ENCODE assay signal across 24 cellular contexts in the genomic region with DNA sequence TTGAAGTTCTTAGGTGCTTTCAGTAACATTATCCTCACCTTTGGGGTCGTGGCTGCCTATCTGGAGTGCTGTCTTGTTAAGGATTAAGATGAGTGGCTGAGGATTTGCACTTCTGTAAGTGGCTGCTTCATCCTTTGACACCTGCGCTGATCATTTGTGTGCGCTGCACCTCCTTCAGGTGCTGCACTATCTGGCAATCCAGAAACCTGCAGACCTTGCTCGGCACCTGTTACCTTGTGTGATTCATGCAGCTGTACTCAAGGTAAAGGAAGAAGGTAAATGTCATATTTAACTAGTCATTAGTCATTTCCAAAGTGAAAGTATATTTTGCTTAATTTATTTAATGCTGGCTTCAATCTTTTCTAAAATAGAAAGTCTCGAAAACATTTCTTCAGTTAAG.
DNase-seq lines count a peak whose midpoint lies in the region; ATAC-seq and TF ChIP-seq lines count a peak whose summit lies in the region.
"Had no signal": no experiment of that assay in that cellular context is flagged by ENCODE, and none has a peak within 500 bp of the region (broad histone marks: within the 10 kb centered on the region; RNA-seq: fewer than 3 reads in every experiment).

No MANE protein-coding gene starts in this region.

- H3K36me3 ChIP-seq in CD8-positive, alpha-beta T cell (ENCODE audit: insufficient read depth, low read length) = peaks cover 19% of the 10 kb centered on the region
- H3K36me3 ChIP-seq: uterus had no signal

- CTCF ChIA-PET in CD8-positive, alpha-beta T cell (lab: Charles Lee) = no interaction called here
- CTCF ChIA-PET in CD4-positive, alpha-beta T cell (lab: Charles Lee) = no interaction called here

- peak overlapping the region; percentile 64 for H3K27ac Mint-ChIP-seq in CD8-positive, alpha-beta T cell
- H3K27ac Mint-ChIP-seq in CD4-positive, alpha-beta T cell = no peak overlapping the region
- H3K27ac Mint-ChIP-seq: activated CD4-positive, alpha-beta memory T cell treated with anti-CD3 and anti-CD28 coated beads, Interleukin-2, amount 10 ng/mL, durations not matched to agents 7 days and 5 days; natural killer cell; stimulated activated memory B cell treated with anti-CD40 and anti-IgM and Interleukin-4, amounts not matched to agents 10 μg/mL and 1 μg/mL and 100 μg/mL, for 72 hours had no signal

- no peaks in the 10 kb centered on the region for H3K4me1 Mint-ChIP-seq in CD8-positive, alpha-beta T cell (ENCODE audit: low read depth)
- H3K4me1 Mint-ChIP-seq in CD4-positive, alpha-beta T cell (ENCODE audit: low read depth) = peaks cover 4% of the 10 kb centered on the region
- H3K4me1 Mint-ChIP-seq: brain; natural killer cell; stimulated activated memory B cell treated with anti-CD40 and anti-IgM and Interleukin-4, amounts not matched to agents 10 μg/mL and 1 μg/mL and 100 μg/mL, for 72 hours had no signal

- no peak overlapping the region for H3K4me3 ChIP-seq in CD8-positive, alpha-beta T cell (ENCODE audit: low read depth, low read length)
- H3K4me3 ChIP-seq: esophagus muscularis mucosa, uterus had no signal

- no peak overlapping the region for H3K27ac ChIP-seq in CD8-positive, alpha-beta T cell (ENCODE audit: low read depth, low read length)
- H3K27ac ChIP-seq in foreskin keratinocyte = no peak overlapping the region
- no peak overlapping the region for H3K27ac ChIP-seq in CD4-positive, alpha-beta T cell (ENCODE audit: low read depth, low read length)
- H3K27ac ChIP-seq: esophagus muscularis mucosa, uterus had no signal

- no peak for DNase-seq in CD8-positive, alpha-beta T cell
- DNase-seq in RPMI8226 (peak; percentile 84), foreskin keratinocyte (peak; percentile 20 to 38), hepatic stellate cell (ENCODE audit: low spot score) (no peak)
- DNase-seq in CD4-positive, alpha-beta T cell = no peak
- DNase-seq: activated CD4-positive, alpha-beta memory T cell treated with anti-CD3 and anti-CD28 coated beads, Interleukin-2, amount 10 ng/mL, durations not matched to agents 7 days and 5 days; activated CD4-positive, CD25-positive, alpha-beta regulatory T cell treated with anti-CD3 and anti-CD28 coated beads, Interleukin-2, amount 50 U/mL, for 72 hours; activated gamma-delta T cell; activated T-cell treated with anti-CD3 and anti-CD28 coated beads for 4 hours; C1 segment of cervical spinal cord; effector CD4-positive, alpha-beta T cell; islet precursor cell; MV-4-11; natural killer cell; NCI-H1694 treated with DMSO at 0.1 percent for 48 hours; NCI-H774; SHP77; stimulated activated CD4-positive, alpha-beta T cell treated with anti-CD3 and anti-CD28 coated beads, Interleukin-2, amount 100 ng/mL, for 48 hours; uterus had no signal

- intact Hi-C loops in CD8-positive, alpha-beta T cell (cut with DNase I, micrococcal nuclease) = no loop called here
- intact Hi-C loops in CD4-positive, alpha-beta T cell (cut with DNase I, micrococcal nuclease) = loop anchor here in 1 of 2 experiments (5.0 to 10.0 kb wide), 2 partner anchors 160 to 552 kb away; no protein-coding TSS in a partner anchor

- no peak overlapping the region for H3K4me3 Mint-ChIP-seq in CD8-positive, alpha-beta T cell
- no peak overlapping the region for H3K4me3 Mint-ChIP-seq in CD4-positive, alpha-beta T cell
- H3K4me3 Mint-ChIP-seq: activated CD4-positive, alpha-beta memory T cell treated with anti-CD3 and anti-CD28 coated beads, Interleukin-2, amount 10 ng/mL, durations not matched to agents 7 days and 5 days; natural killer cell; stimulated activated memory B cell treated with anti-CD40 and anti-IgM and Interleukin-4, amounts not matched to agents 10 μg/mL and 1 μg/mL and 100 μg/mL, for 72 hours had no signal

- TF ChIP-seq CTCF in CD8-positive, alpha-beta T cell (IDR thresholded peaks at IDR 0.05) = no peak
- no peak for TF ChIP-seq CTCF in foreskin keratinocyte (conservative IDR thresholded peaks at IDR 0.05)
- no peak for TF ChIP-seq CTCF in CD4-positive, alpha-beta T cell (IDR thresholded peaks at IDR 0.05)

- H3K27me3 Mint-ChIP-seq in CD8-positive, alpha-beta T cell (ENCODE audit: low read depth) = no peaks in the 10 kb centered on the region
- no peaks in the 10 kb centered on the region for H3K27me3 Mint-ChIP-seq in CD4-positive, alpha-beta T cell
- H3K27me3 Mint-ChIP-seq: activated CD4-positive, alpha-beta memory T cell treated with anti-CD3 and anti-CD28 coated beads, Interleukin-2, amount 10 ng/mL, durations not matched to agents 7 days and 5 days; brain; stimulated activated memory B cell treated with anti-CD40 and anti-IgM and Interleukin-4, amounts not matched to agents 10 μg/mL and 1 μg/mL and 100 μg/mL, for 72 hours had no signal

- H3K36me3 Mint-ChIP-seq in CD8-positive, alpha-beta T cell = peaks cover 74% of the 10 kb centered on the region
- peaks cover 93% of the 10 kb centered on the region for H3K36me3 Mint-ChIP-seq in CD4-positive, alpha-beta T cell (ENCODE audit: low read depth)
- H3K36me3 Mint-ChIP-seq: natural killer cell had no signal

- H3K9me3 Mint-ChIP-seq in CD8-positive, alpha-beta T cell = no peaks in the 10 kb centered on the region
- H3K9me3 Mint-ChIP-seq in CD4-positive, alpha-beta T cell = no peaks in the 10 kb centered on the region
- H3K9me3 Mint-ChIP-seq: activated CD4-positive, alpha-beta memory T cell treated with anti-CD3 and anti-CD28 coated beads, Interleukin-2, amount 10 ng/mL, durations not matched to agents 7 days and 5 days; natural killer cell; stimulated activated memory B cell treated with anti-CD40 and anti-IgM and Interleukin-4, amounts not matched to agents 10 μg/mL and 1 μg/mL and 100 μg/mL, for 72 hours had no signal

- no peak for ATAC-seq in CD8-positive, alpha-beta T cell
- peak; percentile 48 for ATAC-seq in GM18868 (IDR thresholded peaks at IDR 0.05; ENCODE audit: unreplicated experiment)
- peak; percentile 54 for ATAC-seq in foreskin keratinocyte
- ATAC-seq in CD4-positive, alpha-beta T cell (ENCODE audit: poor library complexity) = no peak
- no peak for ATAC-seq in HG03565 (IDR thresholded peaks at IDR 0.05; ENCODE audit: unreplicated experiment)
- ATAC-seq: natural killer cell; stimulated activated memory B cell treated with anti-CD40 and anti-IgM and Interleukin-4, amounts not matched to agents 10 μg/mL and 1 μg/mL and 100 μg/mL, for 72 hours had no signal

- POLR2A ChIA-PET in CD8-positive, alpha-beta T cell (lab: Charles Lee) = no interaction called here
- POLR2A ChIA-PET in CD4-positive, alpha-beta T cell (lab: Charles Lee) = no interaction called here

- H3K9me3 ChIP-seq in CD8-positive, alpha-beta T cell (ENCODE audit: low read length) = no peaks in the 10 kb centered on the region
- no peaks in the 10 kb centered on the region for H3K9me3 ChIP-seq in CD4-positive, alpha-beta T cell (ENCODE audit: control insufficient read depth, low read length)
- H3K9me3 ChIP-seq: esophagus muscularis mucosa, uterus had no signal

- H3K27me3 ChIP-seq in CD8-positive, alpha-beta T cell (ENCODE audit: insufficient read depth, low read length) = no peaks in the 10 kb centered on the region
- no peaks in the 10 kb centered on the region for H3K27me3 ChIP-seq in foreskin keratinocyte
- no peaks in the 10 kb centered on the region for H3K27me3 ChIP-seq in CD4-positive, alpha-beta T cell (ENCODE audit: control insufficient read depth, insufficient read depth, low read length)
- H3K27me3 ChIP-seq: esophagus muscularis mucosa, uterus had no signal

- no peaks in the 10 kb centered on the region for H3K4me1 ChIP-seq in CD8-positive, alpha-beta T cell (ENCODE audit: insufficient read depth, low read length)
- H3K4me1 ChIP-seq in foreskin keratinocyte = peaks cover 11% of the 10 kb centered on the region
- H3K4me1 ChIP-seq: esophagus muscularis mucosa, uterus had no signal

Comparison
In these comparisons a context has a peak if more than half of its experiments do, and no peak if none do; other contexts are left out.
1. ATAC-seq: peak in GM18868 (single experiment) and foreskin keratinocyte (single experiment); none in CD8-positive, alpha-beta T cell (single experiment), CD4-positive, alpha-beta T cell (single experiment) and HG03565 (single experiment).
2. DNase-seq: peak in RPMI8226 (single experiment) and foreskin keratinocyte (2 of 2); none in CD8-positive, alpha-beta T cell (0 of 7), CD4-positive, alpha-beta T cell (0 of 10) and hepatic stellate cell (single experiment).